In genomic region chr11:43419460-43419859, GRCh38 we compare ENCODE assay signal across 1 cellular context.
TF ChIP-seq lines count a peak whose summit lies in the region.

No MANE protein-coding gene starts in this region.

TF ChIP-seq in WTC11, 78 proteins besides CTCF, POLR2A, EP300 and RAD21 (continued from another document):
- TF ChIP-seq, protein P1, sequence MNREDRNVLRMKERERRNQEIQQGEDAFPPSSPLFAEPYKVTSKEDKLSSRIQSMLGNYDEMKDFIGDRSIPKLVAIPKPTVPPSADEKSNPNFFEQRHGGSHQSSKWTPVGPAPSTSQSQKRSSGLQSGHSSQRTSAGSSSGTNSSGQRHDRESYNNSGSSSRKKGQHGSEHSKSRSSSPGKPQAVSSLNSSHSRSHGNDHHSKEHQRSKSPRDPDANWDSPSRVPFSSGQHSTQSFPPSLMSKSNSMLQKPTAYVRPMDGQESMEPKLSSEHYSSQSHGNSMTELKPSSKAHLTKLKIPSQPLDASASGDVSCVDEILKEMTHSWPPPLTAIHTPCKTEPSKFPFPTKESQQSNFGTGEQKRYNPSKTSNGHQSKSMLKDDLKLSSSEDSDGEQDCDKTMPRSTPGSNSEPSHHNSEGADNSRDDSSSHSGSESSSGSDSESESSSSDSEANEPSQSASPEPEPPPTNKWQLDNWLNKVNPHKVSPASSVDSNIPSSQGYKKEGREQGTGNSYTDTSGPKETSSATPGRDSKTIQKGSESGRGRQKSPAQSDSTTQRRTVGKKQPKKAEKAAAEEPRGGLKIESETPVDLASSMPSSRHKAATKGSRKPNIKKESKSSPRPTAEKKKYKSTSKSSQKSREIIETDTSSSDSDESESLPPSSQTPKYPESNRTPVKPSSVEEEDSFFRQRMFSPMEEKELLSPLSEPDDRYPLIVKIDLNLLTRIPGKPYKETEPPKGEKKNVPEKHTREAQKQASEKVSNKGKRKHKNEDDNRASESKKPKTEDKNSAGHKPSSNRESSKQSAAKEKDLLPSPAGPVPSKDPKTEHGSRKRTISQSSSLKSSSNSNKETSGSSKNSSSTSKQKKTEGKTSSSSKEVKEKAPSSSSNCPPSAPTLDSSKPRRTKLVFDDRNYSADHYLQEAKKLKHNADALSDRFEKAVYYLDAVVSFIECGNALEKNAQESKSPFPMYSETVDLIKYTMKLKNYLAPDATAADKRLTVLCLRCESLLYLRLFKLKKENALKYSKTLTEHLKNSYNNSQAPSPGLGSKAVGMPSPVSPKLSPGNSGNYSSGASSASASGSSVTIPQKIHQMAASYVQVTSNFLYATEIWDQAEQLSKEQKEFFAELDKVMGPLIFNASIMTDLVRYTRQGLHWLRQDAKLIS (CRISPR knock-in tag; IDR thresholded peaks at IDR 0.05; ENCODE audit: borderline replicate concordance), result no peak
- TF ChIP-seq ZNF671 (CRISPR knock-in tag; IDR thresholded peaks at IDR 0.05) (no peak), MXD4 (CRISPR knock-in tag; IDR thresholded peaks at IDR 0.05; ENCODE audit: borderline replicate concordance) (no peak), JAZF1 (CRISPR knock-in tag; IDR thresholded peaks at IDR 0.05) (no peak)
